Comparison of ENCODE assay signal across 25 cellular contexts in genomic region chr6:20192625-20193024, GRCh38. TPM values are rescaled to one million over a fixed set of nuclear protein-coding genes. Genes with fewer than 3 reads are reported as not detected.
A peak's percentile ranks its signal among the peaks of the same experiment; 100 is the strongest.
DNase-seq lines count a peak whose midpoint lies in the region; ATAC-seq and TF ChIP-seq lines count a peak whose summit lies in the region.
"Had no signal": no experiment of that assay in that cellular context is flagged by ENCODE, and none has a peak within 500 bp of the region (broad histone marks: within the 10 kb centered on the region; RNA-seq: fewer than 3 reads in every experiment).

No MANE protein-coding gene starts in this region.

- DNase-seq in COLO829 (ENCODE audit: low spot score): peak; percentile 82
- DNase-seq in T-helper 17 cell: no peak
- DNase-seq in dermis microvascular lymphatic vessel endothelial cell (ENCODE audit: low read depth in 2 of 2): peak; percentile 69 to 86
- no peak for DNase-seq in superior temporal gyrus (ENCODE audit: extremely low spot score)
- DNase-seq in COLO668 (lab: John Stamatoyannopoulos, UW; ENCODE audit: unreplicated experiment): no peak
- DNase-seq in CD8-positive, alpha-beta T cell: no peak
- DNase-seq in stimulated activated CD4-positive, alpha-beta T cell treated with anti-CD3 and anti-CD28 coated beads, Interleukin-4, amount 100 ng/mL, for 24 hours: no peak
- DNase-seq: AML-193, Caco-2, H7, HFFc6, KBM-7, NCI-H1092, NCI-H1436, NCI-H187 treated with DMSO at 0.1 percent for 48 hours, NCI-H345, NCI-H524, NCI-H82, Peyer's patch, SJCRH30 had no signal

- POLR2A ChIA-PET in CD8-positive, alpha-beta T cell (lab: Charles Lee): no interaction called here

- CTCF ChIA-PET in CD8-positive, alpha-beta T cell (lab: Charles Lee): no interaction called here

- peaks cover 17% of the 10 kb centered on the region for H3K4me1 Mint-ChIP-seq in T-helper 17 cell
- no peaks in the 10 kb centered on the region for H3K4me1 Mint-ChIP-seq in CD8-positive, alpha-beta T cell (ENCODE audit: low read depth)

- H3K27ac Mint-ChIP-seq in T-helper 17 cell: peak overlapping the region; percentile 2
- H3K27ac Mint-ChIP-seq in CD8-positive, alpha-beta T cell: no peak overlapping the region

- H3K27me3 Mint-ChIP-seq in T-helper 17 cell: no peaks in the 10 kb centered on the region
- no peaks in the 10 kb centered on the region for H3K27me3 Mint-ChIP-seq in CD8-positive, alpha-beta T cell (ENCODE audit: low read depth)

- H3K4me3 ChIP-seq in neutrophil (ENCODE audit: low read depth in 1 of 2, low read length in 1 of 2): no peak overlapping the region
- H3K4me3 ChIP-seq in CD8-positive, alpha-beta T cell (ENCODE audit: low read depth, low read length): no peak overlapping the region
- H3K4me3 ChIP-seq: Peyer's patch, SJCRH30 had no signal

- no peak for ATAC-seq in T-helper 17 cell
- no peak for ATAC-seq in CD8-positive, alpha-beta T cell
- ATAC-seq: HepG2 had no signal

- H3K27me3 ChIP-seq in neutrophil: no peaks in the 10 kb centered on the region
- H3K27me3 ChIP-seq in CD8-positive, alpha-beta T cell (ENCODE audit: insufficient read depth, low read length): no peaks in the 10 kb centered on the region
- H3K27me3 ChIP-seq: Peyer's patch, SJCRH30 had no signal

- peaks cover 0 to 6% of the 10 kb centered on the region in 2 experiments for H3K4me1 ChIP-seq in neutrophil (ENCODE audit: control insufficient read depth in 1 of 2, insufficient read depth in 1 of 2, low read depth in 1 of 2, low read length in 1 of 2)
- no peaks in the 10 kb centered on the region for H3K4me1 ChIP-seq in CD8-positive, alpha-beta T cell (ENCODE audit: insufficient read depth, low read length)
- H3K4me1 ChIP-seq: SJCRH30 had no signal

- no peak overlapping the region for H3K4me3 Mint-ChIP-seq in T-helper 17 cell
- H3K4me3 Mint-ChIP-seq in CD8-positive, alpha-beta T cell: no peak overlapping the region
- H3K4me3 Mint-ChIP-seq: HFFc6 had no signal

- peak overlapping the region; percentile 25 for H3K27ac ChIP-seq in neutrophil
- H3K27ac ChIP-seq in CD8-positive, alpha-beta T cell (ENCODE audit: low read depth, low read length): no peak overlapping the region
- H3K27ac ChIP-seq: C4-2B, HL-60, Peyer's patch, SJCRH30 had no signal

- TF ChIP-seq CTCF in neutrophil (IDR thresholded peaks at IDR 0.05): no peak
- no peak for TF ChIP-seq CTCF in CD8-positive, alpha-beta T cell (IDR thresholded peaks at IDR 0.05)

- no peaks in the 10 kb centered on the region for H3K9me3 ChIP-seq in T-helper 17 cell (ENCODE audit: control insufficient read depth, low read length, poor library complexity, severe bottlenecking)
- no peaks in the 10 kb centered on the region for H3K9me3 ChIP-seq in neutrophil
- no peaks in the 10 kb centered on the region for H3K9me3 ChIP-seq in CD8-positive, alpha-beta T cell (ENCODE audit: low read length)
- H3K9me3 ChIP-seq: Caco-2, Peyer's patch, SJCRH30 had no signal

- intact Hi-C loops in CD8-positive, alpha-beta T cell (cut with DNase I, micrococcal nuclease): no loop called here

- no peaks in the 10 kb centered on the region for H3K36me3 ChIP-seq in neutrophil
- H3K36me3 ChIP-seq in CD8-positive, alpha-beta T cell (ENCODE audit: insufficient read depth, low read length): no peaks in the 10 kb centered on the region
- H3K36me3 ChIP-seq: Peyer's patch, SJCRH30 had no signal

- peaks cover 9% of the 10 kb centered on the region for H3K36me3 Mint-ChIP-seq in T-helper 17 cell (ENCODE audit: low read depth)
- no peaks in the 10 kb centered on the region for H3K36me3 Mint-ChIP-seq in CD8-positive, alpha-beta T cell

- H3K9me3 Mint-ChIP-seq in CD8-positive, alpha-beta T cell: no peaks in the 10 kb centered on the region
- H3K9me3 Mint-ChIP-seq: HFFc6 had no signal

RNA-seq across cellular contexts. Expression of gene MBOAT1, which starts 19.6 kb away (rescaled TPM):
- total RNA-seq in T-helper 17 cell (10 to 100 TPM; 20.6 to 25.9 TPM), dermis microvascular lymphatic vessel endothelial cell (14.8 and 35.7 TPM in 2 replicates)
- 1 to 10 TPM; 5.9 to 6.5 TPM for total RNA-seq in CD8-positive, alpha-beta T cell
- total RNA-seq: HepG2, OCI-LY7 had no signal

Comparison
In these comparisons a context has a peak if more than half of its experiments do, and no peak if none do; other contexts are left out.
1. DNase-seq: peak in COLO829 (single experiment) and dermis microvascular lymphatic vessel endothelial cell (2 of 2); none in T-helper 17 cell (0 of 3), superior temporal gyrus (single experiment), COLO668 (single experiment), CD8-positive, alpha-beta T cell (0 of 7) and stimulated activated CD4-positive, alpha-beta T cell treated with anti-CD3 and anti-CD28 coated beads, Interleukin-4, amount 100 ng/mL, for 24 hours (single experiment).